In the genomic region with DNA sequence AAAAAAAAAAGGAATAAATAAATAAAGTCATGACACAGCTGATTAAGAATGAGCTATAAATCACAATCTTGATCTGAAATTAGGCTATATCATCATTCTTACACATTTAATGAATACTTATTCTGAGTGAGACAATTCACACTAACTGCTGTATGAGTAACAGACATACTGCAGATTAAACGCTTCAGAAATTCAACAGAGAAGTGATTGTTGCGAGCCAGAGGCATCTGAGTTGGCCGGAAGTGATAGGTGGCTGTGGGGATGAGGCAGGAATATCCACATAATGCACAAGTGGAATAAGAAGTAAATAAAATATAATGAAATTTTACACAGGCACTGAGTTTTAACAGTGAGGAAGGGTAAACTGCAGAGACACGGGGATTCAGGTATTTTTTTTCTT, we compare ENCODE assay signal across 25 cellular contexts.
"Had no signal": no experiment of that assay in that cellular context is flagged by ENCODE, and none has a peak within 500 bp of the region (broad histone marks: within the 10 kb centered on the region; RNA-seq: fewer than 3 reads in every experiment).

No MANE protein-coding gene starts in this region.

- FAIRE-seq: endothelial cell of umbilical vein had no signal

- H3K4me1 ChIP-seq: ascending aorta, right lobe of liver, testis had no signal

- H3K36me3 ChIP-seq: ascending aorta, right lobe of liver, transverse colon had no signal

- H3K4me3 ChIP-seq: ascending aorta, heart right ventricle, lung, mucosa of descending colon, right lobe of liver, testis, transverse colon had no signal

- H3K27me3 ChIP-seq: ascending aorta, brain microvascular endothelial cell, heart right ventricle, right lobe of liver, testis, transverse colon had no signal

- H3K9me3 ChIP-seq: ascending aorta, heart right ventricle, left ventricle myocardium inferior, mucosa of descending colon, right lobe of liver, testis, transverse colon had no signal

- H3K27ac ChIP-seq: ascending aorta, brain microvascular endothelial cell, heart right ventricle, right lobe of liver, testis had no signal

- ATAC-seq: activated CD4-positive, CD25-positive, alpha-beta regulatory T cell treated with anti-CD3 and anti-CD28 coated beads, Interleukin-2, amount 50 U/mL, for 24 hours; heart right ventricle; mucosa of descending colon; natural killer cell treated with Interleukin-12 subunit alpha and Interleukin-12 subunit beta and Interleukin-15 and Interleukin-18, amount 100 ng/mL, for 72 hours; right lobe of liver; stimulated activated naive CD8-positive, alpha-beta T cell treated with anti-CD3 and anti-CD28 coated beads, Interleukin-15, Interleukin-2, amounts not matched to agents 100 U/mL and 50 U/mL, for 24 hours had no signal

- DNase-seq: activated CD4-positive, alpha-beta memory T cell treated with anti-CD3 and anti-CD28 coated beads for 36 hours; activated CD4-positive, alpha-beta T cell treated with anti-CD3 and anti-CD28 coated beads for 48 hours; activated CD8-positive, alpha-beta memory T cell treated with anti-CD3 and anti-CD28 coated beads, Interleukin-2, amount 50 U/mL, for 4 hours; activated effector memory CD4-positive, alpha-beta T cell treated with anti-CD3 and anti-CD28 coated beads, Interleukin-2, amount 50 U/mL, for 16 hours; activated naive CD4-positive, alpha-beta T cell treated with anti-CD3 and anti-CD28 coated beads for 36 hours; activated naive CD8-positive, alpha-beta T cell treated with anti-CD3 and anti-CD28 coated beads, Interleukin-2, amount 10 ng/mL, durations not matched to agents 7 days and 5 days; activated T-cell treated with anti-CD3 and anti-CD28 coated beads, Interleukin-2, amount 50 U/mL, for 1 hour; brain microvascular endothelial cell; caudate nucleus; cortex of kidney; heart right ventricle; kidney glomerular epithelial cell; left ventricle myocardium inferior; mucosa of descending colon; right lobe of liver; stimulated activated CD4-positive, alpha-beta T cell treated with anti-CD3 and anti-CD28 coated beads, Interleukin-4, amount 100 ng/mL, for 1 hour; stimulated activated naive CD8-positive, alpha-beta T cell treated with anti-CD3 and anti-CD28 coated beads, Interleukin-15, Interleukin-2, amounts not matched to agents 100 U/mL and 50 U/mL, for 24 hours; T-helper 1 cell; testis; transverse colon had no signal
